In genomic region chr4:89914609-89915008, GRCh38 we compare ENCODE assay signal across 21 cellular contexts. TPM values are rescaled to one million over a fixed set of nuclear protein-coding genes. Genes with fewer than 3 reads are reported as not detected.
A peak's percentile ranks its signal among the peaks of the same experiment; 100 is the strongest.
DNase-seq lines count a peak whose midpoint lies in the region; ATAC-seq, FAIRE-seq and TF ChIP-seq lines count a peak whose summit lies in the region.
"Had no signal": no experiment of that assay in that cellular context is flagged by ENCODE, and none has a peak within 500 bp of the region (broad histone marks: within the 10 kb centered on the region; RNA-seq: fewer than 3 reads in every experiment).

No MANE protein-coding gene starts in this region.

- H3K9me3 ChIP-seq in A549 (no peaks in the 10 kb centered on the region), gastrocnemius medialis (no peaks in the 10 kb centered on the region)

- in situ Hi-C loops in gastrocnemius medialis (cut with MboI; ENCODE audit: low sequenced_read_pairs in 4 of 4), result loop anchor here in 1 of 4 donors (25.0 kb wide), 1 partner anchor 677 kb away; no protein-coding TSS in a partner anchor

- CTCF ChIA-PET in A549 (lab: Yijun Ruan, JAX), result no interaction called here

- DNase-seq in A549 (ENCODE audit: low read depth in 1 of 2, low spot score in 1 of 2) (no peak), GM10266 (ENCODE audit: extremely low spot score) (no peak), NCI-H69 (lab: John Stamatoyannopoulos, UW) (peak; percentile 60), foreskin keratinocyte (no peak), gastrocnemius medialis (no peak)
- DNase-seq: activated effector memory CD4-positive, alpha-beta T cell treated with Interleukin-2 at 50 U/mL for 16 hours; anterior cingulate cortex; DMS153; HCEC 1CT; kidney glomerular epithelial cell; midbrain; NCI-H2029; nucleus accumbens; stimulated activated CD4-positive, alpha-beta T cell treated with anti-CD3 and anti-CD28 coated beads, Interleukin-4, amount 100 ng/mL, for 4 hours; trophoblast cell had no signal

- POLR2A ChIA-PET in A549 (lab: Yijun Ruan, JAX), result no interaction called here

- no peaks in the 10 kb centered on the region for H3K4me1 ChIP-seq in A549
- H3K4me1 ChIP-seq in foreskin keratinocyte, result no peaks in the 10 kb centered on the region
- no peaks in the 10 kb centered on the region for H3K4me1 ChIP-seq in gastrocnemius medialis

- TF ChIP-seq CTCF in A549 (IDR thresholded peaks at IDR 0.05), result peak; percentile 19; the same call in 1 of the 3 replicates
- TF ChIP-seq CTCF in GM10266 (IDR thresholded peaks at IDR 0.05; ENCODE audit: control insufficient read depth, insufficient read depth, low read depth, missing control alignments), result peak; percentile 15
- peak; percentile 35 for TF ChIP-seq CTCF in foreskin keratinocyte (conservative IDR thresholded peaks at IDR 0.05)
- no peak for TF ChIP-seq CTCF in gastrocnemius medialis (IDR thresholded peaks at IDR 0.05 in 4 of 5, conservative IDR thresholded peaks at IDR 0.05 in 1 of 5)

- 0 out of 5 replicates have a peak, but pooled peaks of 1 of the 2 experiments have one; percentile 12 for TF ChIP-seq RAD21 in A549 (conservative IDR thresholded peaks at IDR 0.05 in 1 of 2, IDR thresholded peaks at IDR 0.05 in 1 of 2)

- H3K27me3 ChIP-seq in foreskin keratinocyte, result peaks cover 11% of the 10 kb centered on the region
- H3K27me3 ChIP-seq in gastrocnemius medialis, result no peaks in the 10 kb centered on the region

- intact Hi-C loops in gastrocnemius medialis (cut with DNase I; ENCODE audit: low total_unique reads), result no loop called here

- no peak for FAIRE-seq in A549 (lab: Jason Lieb, UNC)

- H3K27ac ChIP-seq in A549, result no peak overlapping the region
- no peak overlapping the region for H3K27ac ChIP-seq in foreskin keratinocyte
- no peak overlapping the region for H3K27ac ChIP-seq in gastrocnemius medialis
- H3K27ac ChIP-seq: coronary artery, epithelial cell of prostate had no signal

- ATAC-seq in A549 (no peak), foreskin keratinocyte (no peak), HG03196 (IDR thresholded peaks at IDR 0.05; ENCODE audit: unreplicated experiment) (no peak), gastrocnemius medialis (no peak), HG02884 (IDR thresholded peaks at IDR 0.05; ENCODE audit: unreplicated experiment) (no peak), GM19463 (IDR thresholded peaks at IDR 0.05; ENCODE audit: unreplicated experiment) (no peak)
- ATAC-seq: WTC11 had no signal

- TF ChIP-seq EP300 in A549 (IDR thresholded peaks at IDR 0.05), result no peak

- H3K36me3 ChIP-seq in gastrocnemius medialis, result no peaks in the 10 kb centered on the region

- H3K4me3 ChIP-seq in A549 (no peak overlapping the region), gastrocnemius medialis (no peak overlapping the region)
- H3K4me3 ChIP-seq: coronary artery had no signal

- no peak overlapping the region for H3K4me2 ChIP-seq in A549

- TF ChIP-seq POLR2A in A549 (IDR thresholded peaks at IDR 0.05; ENCODE audit: low read length), result no peak
- no peak for TF ChIP-seq POLR2A in gastrocnemius medialis (IDR thresholded peaks at IDR 0.05)

TF ChIP-seq in A549, 52 proteins besides CTCF, POLR2A, EP300 and RAD21:
- no peak for TF ChIP-seq MAFK (IDR thresholded peaks at IDR 0.05; ENCODE audit: partially characterized antibody)
- TF ChIP-seq HEYL (CRISPR knock-in tag; IDR thresholded peaks at IDR 0.05), result no peak
- TF ChIP-seq ZSCAN20 (CRISPR knock-in tag; IDR thresholded peaks at IDR 0.05), result no peak

RNA-seq across cellular contexts. Expression of gene MMRN1, which starts 20.0 kb away (rescaled TPM):
- polyA plus RNA-seq in A549 (2011; rRNA removed) (not detected in 2 replicates), A549 (2017; fragmentation: RNase III; extraction: RNeasy Plus Mini Kit Qiagen cat#74134 plus additional on column Dnase treatment) (not detected in 3 replicates), foreskin keratinocyte (not detected in 2 replicates)
- not detected in 2 replicates for polyA plus RNA-seq in A549 (2012; cell fraction: cytosol; rRNA removed)
- not detected in 2 replicates for polyA plus RNA-seq in A549 (2012; cell fraction: nucleus; rRNA removed)
- polyA minus RNA-seq in A549 (2011; rRNA and poly(A)+ RNA removed), result not detected in 2 replicates
- total RNA-seq in foreskin keratinocyte (not detected in 2 replicates), gastrocnemius medialis (1 to 10 TPM in 3 of 4 donors, under 1 TPM in 1; 0.39 to 3.5 (median 2.3) TPM)
- total RNA-seq: WTC11 had no signal

Comparison
In these comparisons a context has a peak if more than half of its experiments do, and no peak if none do; other contexts are left out.
1. CTCF ChIP-seq: peak in A549 (single experiment), GM10266 (single experiment) and foreskin keratinocyte (single experiment); none in gastrocnemius medialis (0 of 5).